Comparison of ENCODE assay signal across 1 cellular context in genomic region chr3:183823963-183824362, GRCh38.
TF ChIP-seq lines count a peak whose summit lies in the region.

No MANE protein-coding gene starts in this region.

TF ChIP-seq in WTC11, 78 proteins besides CTCF, POLR2A, EP300 and RAD21 (continued from another document):
- TF ChIP-seq MLX (CRISPR knock-in tag; IDR thresholded peaks at IDR 0.05) (no peak), ATF2 (CRISPR knock-in tag; IDR thresholded peaks at IDR 0.05; ENCODE audit: borderline replicate concordance, low read depth) (no peak), ZNF512 (CRISPR knock-in tag; IDR thresholded peaks at IDR 0.05; ENCODE audit: borderline replicate concordance) (no peak), PRDM15 (CRISPR knock-in tag; IDR thresholded peaks at IDR 0.05) (no peak), GRHL2 (CRISPR knock-in tag; IDR thresholded peaks at IDR 0.05; ENCODE audit: insufficient replicate concordance, severe bottlenecking) (no peak), HMGA2 (CRISPR knock-in tag; IDR thresholded peaks at IDR 0.05) (no peak), NR1H2 (CRISPR knock-in tag; IDR thresholded peaks at IDR 0.05) (no peak), MAX (CRISPR knock-in tag; IDR thresholded peaks at IDR 0.05) (no peak), EMX1 (CRISPR knock-in tag; IDR thresholded peaks at IDR 0.05) (no peak), MYBL2 (CRISPR knock-in tag; IDR thresholded peaks at IDR 0.05) (no peak), ZNF396 (CRISPR knock-in tag; IDR thresholded peaks at IDR 0.05; ENCODE audit: borderline replicate concordance) (no peak), FOXJ3 (CRISPR knock-in tag; IDR thresholded peaks at IDR 0.05; ENCODE audit: borderline replicate concordance) (no peak), ZSCAN18 (CRISPR knock-in tag; IDR thresholded peaks at IDR 0.05) (no peak)
